In genomic region chrX:130002541-130002940, GRCh38 we compare ENCODE assay signal across 1 cellular context.
TF ChIP-seq lines count a peak whose summit lies in the region.

No MANE protein-coding gene starts in this region.

TF ChIP-seq in K562, 482 proteins besides CTCF, POLR2A, EP300 and RAD21:
- no peak for TF ChIP-seq ETS2 (tag; IDR thresholded peaks at IDR 0.05; ENCODE audit: borderline replicate concordance, poor library complexity, severe bottlenecking)
- TF ChIP-seq, protein P1, sequence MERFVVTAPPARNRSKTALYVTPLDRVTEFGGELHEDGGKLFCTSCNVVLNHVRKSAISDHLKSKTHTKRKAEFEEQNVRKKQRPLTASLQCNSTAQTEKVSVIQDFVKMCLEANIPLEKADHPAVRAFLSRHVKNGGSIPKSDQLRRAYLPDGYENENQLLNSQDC (CRISPR knock-in tag; IDR thresholded peaks at IDR 0.05) = no peak
- 0 out of 2 replicates have a peak, but pooled peaks have one; percentile 14 for TF ChIP-seq ZNF512 (tag; IDR thresholded peaks at IDR 0.05)
- TF ChIP-seq SUPT5H (IDR thresholded peaks at IDR 0.05) = 0 out of 2 replicates have a peak, but pooled peaks have one; percentile 23
TF ChIP-seq in K562: peak in this region for 2.
